In genomic region chr11:47997063-47998053, GRCh38 we compare ENCODE assay signal across 19 cellular contexts. TPM values are rescaled to one million over a fixed set of nuclear protein-coding genes. Genes with fewer than 3 reads are reported as not detected.
DNase-seq lines count a peak whose midpoint lies in the region; ATAC-seq and TF ChIP-seq lines count a peak whose summit lies in the region.
"Had no signal": no experiment of that assay in that cellular context is flagged by ENCODE, and none has a peak within 500 bp of the region (broad histone marks: within the 10 kb centered on the region; RNA-seq: fewer than 3 reads in every experiment).

No MANE protein-coding gene starts in this region.

- no peak overlapping the region for H2BK20ac ChIP-seq in H9 (ENCODE audit: low read depth, low read length, poor library complexity, severe bottlenecking)

- H2AFZ ChIP-seq in H9 (ENCODE audit: low read length) = no peak overlapping the region
- H2AFZ ChIP-seq: PC-9 had no signal

- H3K23ac ChIP-seq in H9 (ENCODE audit: insufficient read length, low read depth, low read length) = no peak overlapping the region

- peak overlapping the region; percentile 93 for H3K27ac Mint-ChIP-seq in CD4-positive, alpha-beta T cell
- peak overlapping the region in 1 of 3 experiments; percentile 63; a peak in 1 of 7 replicates for H3K27ac Mint-ChIP-seq in H9
- peak overlapping the region; percentile 55 for H3K27ac Mint-ChIP-seq in activated T-helper 2 cell treated with anti-CD3 and anti-CD28 coated beads, Interferon-gamma antibody, Interleukin-2, Interleukin-4, amounts not matched to agents 10 μg/mL and 5 μg/mL and 100 μg/mL, durations not matched to agents 14 hours and 24 hours and 36 hours
- peak overlapping the region in 5 of 6 donors; percentile 23 to 65 (median 36) for H3K27ac Mint-ChIP-seq in naive B cell

- intact Hi-C loops in CD4-positive, alpha-beta T cell (cut with DNase I, micrococcal nuclease) = loop anchor here in 1 of 2 experiments (2.0 kb wide), 1 partner anchor 17 kb away; the partner anchor contains the start of gene PTPRJ
- intact Hi-C loops in activated T-helper 2 cell treated with anti-CD3 and anti-CD28 coated beads, Interferon-gamma antibody, Interleukin-2, Interleukin-4, amounts not matched to agents 10 μg/mL and 5 μg/mL and 100 μg/mL, durations not matched to agents 14 hours and 24 hours and 36 hours (cut with micrococcal nuclease) = no loop called here

- H4K20me1 ChIP-seq in H9 (ENCODE audit: control insufficient read depth, insufficient read depth, insufficient read length) = no peaks in the 10 kb centered on the region

- CTCF ChIA-PET in CD4-positive, alpha-beta T cell (lab: Charles Lee) = interaction anchor here (1.7 kb wide), 2 partner anchors 20 to 63 kb away, joined by 4 to 7 read pairs; no protein-coding TSS in a partner anchor

- H3K27me3 Mint-ChIP-seq in CD4-positive, alpha-beta T cell = no peaks in the 10 kb centered on the region
- H3K27me3 Mint-ChIP-seq in H9 (ENCODE audit: low read depth) = no peaks in the 10 kb centered on the region
- no peaks in the 10 kb centered on the region for H3K27me3 Mint-ChIP-seq in activated T-helper 2 cell treated with anti-CD3 and anti-CD28 coated beads, Interferon-gamma antibody, Interleukin-2, Interleukin-4, amounts not matched to agents 10 μg/mL and 5 μg/mL and 100 μg/mL, durations not matched to agents 14 hours and 24 hours and 36 hours (ENCODE audit: low read depth)
- H3K27me3 Mint-ChIP-seq in naive B cell = no peaks in the 10 kb centered on the region

- H4K5ac ChIP-seq in H9 (ENCODE audit: insufficient read length, low read depth, low read length) = peak overlapping the region; percentile 46

- H3K56ac ChIP-seq in H9 (ENCODE audit: insufficient read length, low read depth, low read length) = no peak overlapping the region

- no peak for TF ChIP-seq CTCF in CD4-positive, alpha-beta T cell (IDR thresholded peaks at IDR 0.05)
- no peak for TF ChIP-seq CTCF in H9 (conservative IDR thresholded peaks at IDR 0.05)

- H3T11ph ChIP-seq in H9 (ENCODE audit: low read length) = no peak overlapping the region

- no peak overlapping the region for H2BK12ac ChIP-seq in H9 (ENCODE audit: insufficient read length, low read depth, low read length)

- H3K4me3 Mint-ChIP-seq in CD4-positive, alpha-beta T cell = no peak overlapping the region
- H3K4me3 Mint-ChIP-seq in H9 (no peak overlapping the region; a peak in 1 of 5 replicates), naive B cell (peak overlapping the region in 2 of 8 donors; percentile 47 to 71)
- H3K4me3 Mint-ChIP-seq in activated T-helper 2 cell treated with anti-CD3 and anti-CD28 coated beads, Interferon-gamma antibody, Interleukin-2, Interleukin-4, amounts not matched to agents 10 μg/mL and 5 μg/mL and 100 μg/mL, durations not matched to agents 14 hours and 24 hours and 36 hours (ENCODE audit: low read depth) = no peak overlapping the region

- H3K4me1 Mint-ChIP-seq in CD4-positive, alpha-beta T cell (ENCODE audit: low read depth) = peaks cover 78% of the 10 kb centered on the region
- H3K4me1 Mint-ChIP-seq in H9 (peaks cover 26 to 31% of the 10 kb centered on the region in 2 experiments), naive B cell (peaks cover 42 to 74% (median 70%) of the 10 kb centered on the region in 3 donors)
- H3K4me1 Mint-ChIP-seq in activated T-helper 2 cell treated with anti-CD3 and anti-CD28 coated beads, Interferon-gamma antibody, Interleukin-2, Interleukin-4, amounts not matched to agents 10 μg/mL and 5 μg/mL and 100 μg/mL, durations not matched to agents 14 hours and 24 hours and 36 hours (ENCODE audit: low read depth) = peaks cover 50% of the 10 kb centered on the region

- POLR2A ChIA-PET in CD4-positive, alpha-beta T cell (lab: Charles Lee) = interaction anchor here (1.0 to 1.8 kb wide), 3 partner anchors 15 to 58 kb away, joined by 3 to 6 read pairs (median 5); no protein-coding TSS in a partner anchor

- H3K79me2 ChIP-seq in H9 (ENCODE audit: insufficient read depth, low read length) = peaks cover 2% of the 10 kb centered on the region; the same call in 1 of the 2 replicates

- no peak overlapping the region for H3K9ac ChIP-seq in H9 (ENCODE audit: extremely low read depth, insufficient read length, low read length)

- H3K4me2 ChIP-seq in H9 (ENCODE audit: insufficient read depth, insufficient read length, low read length) = no peak overlapping the region
- H3K4me2 ChIP-seq: PC-9 had no signal

- H3K23me2 ChIP-seq in H9 (ENCODE audit: insufficient read length, low read depth, low read length, poor library complexity, severe bottlenecking) = no peaks in the 10 kb centered on the region

- WGBS in H9 (ENCODE audit: extremely low coverage, insufficient read length, low lambda C conversion rate) = no CpG with 5 or more reads among the region's 15 CpGs

- no peak for DNase-seq in CD4-positive, alpha-beta T cell
- DNase-seq in H9 (no peak), naive B cell (no peak), LoVo (ENCODE audit: low spot score) (no peak), NCI-H510A treated with DMSO at 0.1 percent for 48 hours (lab: John Stamatoyannopoulos, UW) (no peak), NCI-H2029 (lab: John Stamatoyannopoulos, UW) (no peak), iPS-NIHi7 (ENCODE audit: extremely low spot score) (no peak)
- DNase-seq in activated T-helper 2 cell treated with anti-CD3 and anti-CD28 coated beads, Interferon-gamma antibody, Interleukin-2, Interleukin-4, amounts not matched to agents 10 μg/mL and 5 μg/mL and 100 μg/mL, durations not matched to agents 14 hours and 24 hours and 36 hours (ENCODE audit: low spot score) = no peak
- DNase-seq: activated CD8-positive, alpha-beta memory T cell treated with anti-CD3 and anti-CD28 coated beads, Interleukin-2, amount 50 U/mL, for 48 hours; amniotic stem cell; head of caudate nucleus; NCI-H1105 treated with DMSO at 0.1 percent for 48 hours; NCI-H446; PC-9; retina; stimulated activated CD4-positive, alpha-beta T cell treated with anti-CD3 and anti-CD28 coated beads, Interleukin-1b, Interleukin-23, amount 100 ng/mL, for 48 hours; upper lobe of right lung; WERI-Rb-1 had no signal

- H3K9me3 ChIP-seq in CD4-positive, alpha-beta T cell (ENCODE audit: control insufficient read depth, low read length) = no peaks in the 10 kb centered on the region
- H3K9me3 ChIP-seq in H9 (ENCODE audit: control insufficient read depth, low read depth, low read length) = no peaks in the 10 kb centered on the region
- H3K9me3 ChIP-seq: upper lobe of right lung had no signal

- peak overlapping the region; percentile 67; the same call in 1 of the 2 replicates for H3K14ac ChIP-seq in H9 (ENCODE audit: insufficient read depth, low read length)

- H3K4me1 ChIP-seq in H9 (ENCODE audit: insufficient read depth, low read length) = peaks cover 12% of the 10 kb centered on the region; the same call in 1 of the 2 replicates

- no peak overlapping the region for H3K4ac ChIP-seq in H9 (ENCODE audit: low read depth, low read length)

- H2BK5ac ChIP-seq in H9 (ENCODE audit: insufficient read length, low read length) = no peak overlapping the region

- peak overlapping the region; percentile 14 for H3K18ac ChIP-seq in H9 (ENCODE audit: insufficient read length, low read depth, low read length)

- ATAC-seq in CD4-positive, alpha-beta T cell (ENCODE audit: poor library complexity) = no peak
- no peak for ATAC-seq in naive B cell (ENCODE audit: low read depth in 2 of 2)

- no peak overlapping the region for H4K91ac ChIP-seq in H9 (ENCODE audit: insufficient read length, low read depth, low read length)

- H3K36me3 Mint-ChIP-seq in CD4-positive, alpha-beta T cell (ENCODE audit: low read depth) = no peaks in the 10 kb centered on the region
- H3K36me3 Mint-ChIP-seq in H9 (ENCODE audit: insufficient read depth in 1 of 3, low read depth in 3 of 3) (no peaks in the 10 kb centered on the region), naive B cell (no peaks in the 10 kb centered on the region)
- peaks cover 32% of the 10 kb centered on the region for H3K36me3 Mint-ChIP-seq in activated T-helper 2 cell treated with anti-CD3 and anti-CD28 coated beads, Interferon-gamma antibody, Interleukin-2, Interleukin-4, amounts not matched to agents 10 μg/mL and 5 μg/mL and 100 μg/mL, durations not matched to agents 14 hours and 24 hours and 36 hours (ENCODE audit: low read depth)

- H2BK15ac ChIP-seq in H9 (ENCODE audit: low read depth, low read length) = no peak overlapping the region; the same call in 1 of the 2 replicates

- no peaks in the 10 kb centered on the region for H3K9me3 Mint-ChIP-seq in CD4-positive, alpha-beta T cell
- H3K9me3 Mint-ChIP-seq in H9 (no peaks in the 10 kb centered on the region), naive B cell (no peaks in the 10 kb centered on the region)
- H3K9me3 Mint-ChIP-seq in activated T-helper 2 cell treated with anti-CD3 and anti-CD28 coated beads, Interferon-gamma antibody, Interleukin-2, Interleukin-4, amounts not matched to agents 10 μg/mL and 5 μg/mL and 100 μg/mL, durations not matched to agents 14 hours and 24 hours and 36 hours = no peaks in the 10 kb centered on the region

- no peak overlapping the region for H3K27ac ChIP-seq in CD4-positive, alpha-beta T cell (ENCODE audit: low read depth, low read length)
- H3K27ac ChIP-seq in H9 (ENCODE audit: insufficient read length, low read depth, low read length) = no peak overlapping the region
- H3K27ac ChIP-seq: C4-2B, PC-9, upper lobe of right lung, WERI-Rb-1 had no signal

- H3K79me1 ChIP-seq in H9 (ENCODE audit: insufficient read depth, low read depth, low read length, poor library complexity, severe bottlenecking) = no peaks in the 10 kb centered on the region

- H4K8ac ChIP-seq in H9 (replicated peaks; ENCODE audit: insufficient read length, low read depth, low read length) = no peak overlapping the region

- H2BK120ac ChIP-seq in H9 (ENCODE audit: low read depth, low read length, poor library complexity, severe bottlenecking) = no peak overlapping the region

- H3K27me3 ChIP-seq in CD4-positive, alpha-beta T cell (ENCODE audit: control insufficient read depth, insufficient read depth, low read length) = no peaks in the 10 kb centered on the region
- no peaks in the 10 kb centered on the region for H3K27me3 ChIP-seq in H9 (ENCODE audit: insufficient read depth, low read length)
- H3K27me3 ChIP-seq: upper lobe of right lung had no signal

- H2AK5ac ChIP-seq in H9 (ENCODE audit: insufficient read length, low read length) = no peak overlapping the region

RNA-seq across cellular contexts. Expression of gene PTPRJ, which starts 17.0 kb away (rescaled TPM):
- total RNA-seq in CD4-positive, alpha-beta T cell = 10 to 100 TPM; 26.6 to 28.9 TPM
- 10.6 and 11.4 TPM in 2 replicates for total RNA-seq in H9 (2021)
- 50.9 and 53.2 TPM in 2 replicates for total RNA-seq in activated T-helper 2 cell treated with anti-CD3 and anti-CD28 coated beads, Interferon-gamma antibody, Interleukin-2, Interleukin-4, amounts not matched to agents 10 μg/mL and 5 μg/mL and 100 μg/mL, durations not matched to agents 14 hours and 24 hours and 36 hours
- 10 to 100 TPM in 4 of 6 donors, 1 to 10 TPM in 2; 4.3 to 15.1 (median 11.6) TPM for polyA plus RNA-seq in naive B cell (ENCODE audit: low read depth in 6 of 6)
